In genomic region chr16:53822936-53823529, GRCh38 we compare ENCODE assay signal across 9 cellular contexts.
DNase-seq lines count a peak whose midpoint lies in the region; ATAC-seq, FAIRE-seq and TF ChIP-seq lines count a peak whose summit lies in the region.
"Had no signal": no experiment of that assay in that cellular context is flagged by ENCODE, and none has a peak within 500 bp of the region (broad histone marks: within the 10 kb centered on the region; RNA-seq: fewer than 3 reads in every experiment).

No MANE protein-coding gene starts in this region.

- TF ChIP-seq CTCF in foreskin fibroblast (IDR thresholded peaks at IDR 0.05; ENCODE audit: low read depth, low read length): no peak

- FAIRE-seq in frontal cortex (lab: Jason Lieb, UNC): no peak

- no peak overlapping the region for H3K4me3 ChIP-seq in foreskin fibroblast (ENCODE audit: low read depth in 1 of 2, low read length in 2 of 2)

- DNase-seq in ELR (ENCODE audit: low read depth) (peak; percentile 23), MV-4-11 (lab: John Stamatoyannopoulos, UW) (peak; percentile 24), foreskin fibroblast (peak; percentile 24 to 45), frontal cortex (ENCODE audit: low spot score in 2 of 2) (no peak), NCI-H1048 (lab: John Stamatoyannopoulos, UW) (no peak), cerebellum (ENCODE audit: low spot score) (no peak)
- DNase-seq: brain microvascular endothelial cell, hippocampal formation had no signal

- peak; percentile 78 for ATAC-seq in GM21360 (IDR thresholded peaks at IDR 0.05; ENCODE audit: unreplicated experiment)

Comparison
In these comparisons a context has a peak if more than half of its experiments do, and no peak if none do; other contexts are left out.
1. DNase-seq: peak in ELR (single experiment), MV-4-11 (single experiment) and foreskin fibroblast (2 of 2); none in frontal cortex (0 of 2), NCI-H1048 (single experiment) and cerebellum (single experiment).